ENCODE assay signal across 8 cellular contexts in genomic region chr19:52963229-52963760, GRCh38. TPM values are rescaled to one million over a fixed set of nuclear protein-coding genes. Genes with fewer than 3 reads are reported as not detected.
DNase-seq lines count a peak whose midpoint lies in the region; ATAC-seq and TF ChIP-seq lines count a peak whose summit lies in the region.

No MANE protein-coding gene starts in this region.

- no peaks in the 10 kb centered on the region for H3K27me3 ChIP-seq in NT2/D1 (ENCODE audit: insufficient read depth, insufficient read length)
- no peaks in the 10 kb centered on the region for H3K27me3 ChIP-seq in tibial nerve

- WGBS in tibial nerve, 2 donors, result 1 to 2% methylated on average over 15 of the region's 15 CpGs

- H3K9ac ChIP-seq in NT2/D1 (ENCODE audit: insufficient read length, low read depth), result peak overlapping the region; percentile 69

- no peak for TF ChIP-seq CTCF in tibial nerve (IDR thresholded peaks at IDR 0.05)

- peak; percentile 6 for ATAC-seq in GM21717 (IDR thresholded peaks at IDR 0.05; ENCODE audit: unreplicated experiment)

- TF ChIP-seq EP300 in tibial nerve (IDR thresholded peaks at IDR 0.05), result no peak

- no peaks in the 10 kb centered on the region for H3K4me1 ChIP-seq in NT2/D1 (ENCODE audit: insufficient read depth, insufficient read length)
- peaks cover 0 to 20% (median 6%) of the 10 kb centered on the region in 4 donors for H3K4me1 ChIP-seq in tibial nerve

- H3K36me3 ChIP-seq in NT2/D1 (ENCODE audit: insufficient read depth, insufficient read length, low read length) (peaks cover 28% of the 10 kb centered on the region), tibial nerve (peaks cover 0 to 25% (median 0%) of the 10 kb centered on the region in 3 donors)

- H3K4me3 ChIP-seq in NT2/D1 (ENCODE audit: insufficient read length, low read depth) (peak overlapping the region; percentile 50), tibial nerve (peak overlapping the region; percentile 48 to 74 (median 60))

- no peak for TF ChIP-seq POLR2A in tibial nerve (IDR thresholded peaks at IDR 0.05)

- H3K27ac ChIP-seq in tibial nerve, result peak overlapping the region; percentile 27 to 81 (median 75)

- peaks cover 33% of the 10 kb centered on the region for H3K9me3 ChIP-seq in NT2/D1 (ENCODE audit: insufficient read depth, low read length)
- peaks cover 0 to 39% (median 2%) of the 10 kb centered on the region in 4 donors for H3K9me3 ChIP-seq in tibial nerve

- peak; percentile 29 for DNase-seq in ELR (ENCODE audit: low read depth)
- no peak for DNase-seq in NT2/D1 (ENCODE audit: low read depth, low spot score)
- DNase-seq in dedifferentiated amniotic fluid mesenchymal stem cell (ENCODE audit: extremely low spot score), result peak; percentile 15
- DNase-seq in medulla oblongata (ENCODE audit: extremely low spot score), result peak; percentile 20
- no peak for DNase-seq in tibial nerve (ENCODE audit: low spot score in 2 of 2)
- no peak for DNase-seq in OCI-M1 (lab: John Stamatoyannopoulos, UW)
- no peak for DNase-seq in NCI-H2029 (lab: John Stamatoyannopoulos, UW)

RNA-seq across cellular contexts. Expression of gene ZNF816, which starts 0.6 kb away (rescaled TPM):
- 10 to 100 TPM in 3 of 4 donors, 1 to 10 TPM in 1; 3.7 to 23.0 (median 13.5) TPM for total RNA-seq in tibial nerve

RNA-seq across cellular contexts. Expression of gene ZNF888, which starts 40.1 kb away (rescaled TPM):
- 1 to 10 TPM; 1.9 to 4.6 (median 2.9) TPM for total RNA-seq in tibial nerve

RNA-seq across cellular contexts. Expression of gene ERVV-1, which starts 50.4 kb away (rescaled TPM):
- not detected for total RNA-seq in tibial nerve

Comparison
In these comparisons a context has a peak if more than half of its experiments do, and no peak if none do; other contexts are left out.
1. DNase-seq: peak in ELR (single experiment), dedifferentiated amniotic fluid mesenchymal stem cell (single experiment) and medulla oblongata (single experiment); none in NT2/D1 (single experiment), tibial nerve (0 of 2), OCI-M1 (single experiment) and NCI-H2029 (single experiment).